ENCODE assay signal across 24 cellular contexts in the genomic region with DNA sequence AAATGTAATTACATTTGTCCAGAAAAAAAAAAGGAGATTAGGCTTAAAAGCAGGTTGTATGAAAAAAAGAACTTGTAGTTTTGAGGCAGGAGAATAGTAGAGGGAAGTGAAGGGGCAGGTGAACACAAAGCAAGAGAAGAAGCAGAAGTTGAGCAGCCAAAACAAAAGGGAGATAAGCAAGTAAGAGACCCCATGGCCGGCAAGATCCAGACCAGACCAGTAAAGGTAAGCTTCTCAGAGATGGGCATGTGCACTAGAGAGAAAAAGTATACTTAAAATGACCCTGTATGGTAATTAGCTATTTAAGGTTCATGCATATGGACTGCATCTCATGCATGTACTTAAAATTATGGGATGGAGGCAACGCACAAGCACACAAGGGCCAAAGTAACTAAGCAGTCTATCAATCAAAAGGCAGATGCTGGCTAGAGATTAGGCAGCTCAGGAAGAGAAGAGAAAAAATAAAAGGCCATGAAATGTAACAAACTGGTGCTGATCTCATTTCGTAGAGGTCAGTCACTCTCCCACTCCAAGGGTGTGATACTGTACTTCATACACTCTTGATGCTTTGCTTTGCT. TPM values are rescaled to one million over a fixed set of nuclear protein-coding genes. Genes with fewer than 3 reads are reported as not detected.
"Had no signal": no experiment of that assay in that cellular context is flagged by ENCODE, and none has a peak within 500 bp of the region (broad histone marks: within the 10 kb centered on the region; RNA-seq: fewer than 3 reads in every experiment).

No MANE protein-coding gene starts in this region.

- H3K9me3 Mint-ChIP-seq: activated CD4-positive, alpha-beta memory T cell treated with anti-CD3 and anti-CD28 coated beads, Interleukin-2, amount 10 ng/mL, durations not matched to agents 7 days and 5 days; activated naive CD8-positive, alpha-beta T cell treated with anti-CD3 and anti-CD28 coated beads, Interleukin-2, amount 50 U/mL, for 24 hours; immature natural killer cell; naive thymus-derived CD4-positive, alpha-beta T cell; neural crest cell; stimulated activated memory B cell treated with anti-CD40 and anti-IgM and Interleukin-4, amounts not matched to agents 10 μg/mL and 1 μg/mL and 100 μg/mL, for 72 hours; T-helper 2 cell treated with Interferon-gamma antibody and Interleukin-4, amounts not matched to agents 5 μg/mL and 100 μg/mL, for 36 hours had no signal

- H3K9me3 ChIP-seq: body of pancreas, left lung, right lobe of liver, stomach, suprapubic skin, tibial nerve, vagina had no signal

- ATAC-seq: activated naive CD8-positive, alpha-beta T cell treated with anti-CD3 and anti-CD28 coated beads, Interleukin-2, amount 50 U/mL, for 24 hours; body of pancreas; foreskin keratinocyte; left lung; naive thymus-derived CD4-positive, alpha-beta T cell; right lobe of liver; stimulated activated memory B cell treated with anti-CD40 and anti-IgM and Interleukin-4, amounts not matched to agents 10 μg/mL and 1 μg/mL and 100 μg/mL, for 72 hours had no signal

- H3K4me1 ChIP-seq: foreskin keratinocyte had no signal

- H3K4me3 Mint-ChIP-seq: activated CD4-positive, alpha-beta memory T cell treated with anti-CD3 and anti-CD28 coated beads, Interleukin-2, amount 10 ng/mL, durations not matched to agents 7 days and 5 days; activated naive CD8-positive, alpha-beta T cell treated with anti-CD3 and anti-CD28 coated beads, Interleukin-2, amount 50 U/mL, for 24 hours; stimulated activated memory B cell treated with anti-CD40 and anti-IgM and Interleukin-4, amounts not matched to agents 10 μg/mL and 1 μg/mL and 100 μg/mL, for 72 hours; T-helper 2 cell treated with Interferon-gamma antibody and Interleukin-4, amounts not matched to agents 5 μg/mL and 100 μg/mL, for 36 hours had no signal

- H3K36me3 ChIP-seq: cardiac muscle cell, left lung, right lobe of liver, stomach, suprapubic skin, tibial nerve, vagina had no signal

- H3K27me3 ChIP-seq: right lobe of liver had no signal

- H3K36me3 Mint-ChIP-seq: immature natural killer cell; stimulated activated memory B cell treated with anti-CD40 and anti-IgM and Interleukin-4, amounts not matched to agents 10 μg/mL and 1 μg/mL and 100 μg/mL, for 72 hours had no signal

- H3K27ac Mint-ChIP-seq: activated CD4-positive, alpha-beta memory T cell treated with anti-CD3 and anti-CD28 coated beads, Interleukin-2, amount 10 ng/mL, durations not matched to agents 7 days and 5 days; activated naive CD8-positive, alpha-beta T cell treated with anti-CD3 and anti-CD28 coated beads, Interleukin-2, amount 50 U/mL, for 24 hours; naive thymus-derived CD4-positive, alpha-beta T cell; stimulated activated memory B cell treated with anti-CD40 and anti-IgM and Interleukin-4, amounts not matched to agents 10 μg/mL and 1 μg/mL and 100 μg/mL, for 72 hours; T-helper 2 cell treated with Interferon-gamma antibody and Interleukin-4, amounts not matched to agents 5 μg/mL and 100 μg/mL, for 36 hours had no signal

- H3K4me3 ChIP-seq: body of pancreas, cardiac muscle cell, left lung, lung, right lobe of liver, skin epidermis, stomach, suprapubic skin, tibial nerve, vagina had no signal

- DNase-seq: activated CD4-positive, alpha-beta memory T cell treated with anti-CD3 and anti-CD28 coated beads, Interleukin-2, amount 10 ng/mL, durations not matched to agents 7 days and 5 days; activated CD4-positive, alpha-beta T cell treated with anti-CD3 and anti-CD28 coated beads for 48 hours; activated effector memory CD4-positive, alpha-beta T cell treated with anti-CD3 and anti-CD28 coated beads, Interleukin-2, amount 50 U/mL, for 16 hours; activated naive CD4-positive, alpha-beta T cell treated with anti-CD3 and anti-CD28 coated beads, Interleukin-2, amount 50 U/mL, for 16 hours; activated naive CD8-positive, alpha-beta T cell treated with anti-CD3 and anti-CD28 coated beads, Interleukin-2, amount 50 U/mL, for 24 hours; body of pancreas; effector CD4-positive, alpha-beta T cell; foreskin keratinocyte; immature natural killer cell; kidney glomerular epithelial cell; left lung; naive thymus-derived CD4-positive, alpha-beta T cell; occipital lobe; right lobe of liver; stomach had no signal

RNA-seq across cellular contexts. Expression of a gene that starts 9.7 kb away (rescaled TPM):
- total RNA-seq: activated CD4-positive, alpha-beta memory T cell treated with anti-CD3 and anti-CD28 coated beads, Interleukin-2, amount 10 ng/mL, durations not matched to agents 7 days and 5 days; cardiac muscle cell; neural crest cell; occipital lobe; vagina had no signal
